In the genomic region with DNA sequence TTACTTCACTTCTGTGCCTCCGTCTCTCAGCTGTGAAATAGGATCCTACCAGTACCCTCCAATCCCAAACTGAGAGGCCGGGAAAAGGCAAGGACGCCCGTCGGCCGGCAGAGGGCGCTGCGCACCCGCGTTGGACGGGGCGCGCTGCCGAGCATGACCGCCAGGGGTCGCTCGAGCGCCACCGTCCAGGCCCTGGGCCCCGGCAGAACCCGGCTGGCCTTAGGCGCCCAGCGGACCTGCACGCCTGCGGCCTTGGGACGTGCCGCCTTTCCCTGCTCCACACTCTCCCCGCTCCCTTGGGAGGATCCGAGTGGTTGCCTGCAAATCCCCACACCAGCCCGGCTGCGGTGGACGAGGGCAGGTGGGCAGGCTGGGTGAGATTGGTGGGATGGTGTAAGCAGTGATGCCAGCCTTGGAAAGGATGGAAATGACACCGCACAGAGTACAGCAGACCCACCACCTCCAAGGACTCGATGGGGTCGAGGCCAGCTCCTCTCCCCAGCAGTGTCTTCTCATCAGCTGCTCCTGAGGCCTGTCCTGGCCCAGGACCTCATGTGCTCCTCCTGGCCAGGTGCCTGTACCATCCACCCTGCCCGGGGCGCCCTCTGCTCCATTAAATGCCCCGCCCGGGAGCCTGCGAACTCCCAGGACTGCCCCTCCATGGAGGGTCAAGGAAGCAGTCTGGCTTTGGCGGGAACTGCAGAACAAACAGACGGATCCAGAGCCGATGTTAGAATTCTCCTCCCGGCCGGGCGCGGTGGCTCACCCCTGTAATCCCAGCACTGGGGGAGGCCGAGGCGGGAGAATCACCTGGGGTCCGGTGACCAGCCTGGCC, we compare ENCODE assay signal across 1 cellular context.
A peak's percentile ranks its signal among the peaks of the same experiment; 100 is the strongest.
TF ChIP-seq lines count a peak whose summit lies in the region.

No MANE protein-coding gene starts in this region.

TF ChIP-seq in K562, 482 proteins besides CTCF, POLR2A, EP300 and RAD21 (continued from another document and continues in another):
- TF ChIP-seq, protein P1, sequence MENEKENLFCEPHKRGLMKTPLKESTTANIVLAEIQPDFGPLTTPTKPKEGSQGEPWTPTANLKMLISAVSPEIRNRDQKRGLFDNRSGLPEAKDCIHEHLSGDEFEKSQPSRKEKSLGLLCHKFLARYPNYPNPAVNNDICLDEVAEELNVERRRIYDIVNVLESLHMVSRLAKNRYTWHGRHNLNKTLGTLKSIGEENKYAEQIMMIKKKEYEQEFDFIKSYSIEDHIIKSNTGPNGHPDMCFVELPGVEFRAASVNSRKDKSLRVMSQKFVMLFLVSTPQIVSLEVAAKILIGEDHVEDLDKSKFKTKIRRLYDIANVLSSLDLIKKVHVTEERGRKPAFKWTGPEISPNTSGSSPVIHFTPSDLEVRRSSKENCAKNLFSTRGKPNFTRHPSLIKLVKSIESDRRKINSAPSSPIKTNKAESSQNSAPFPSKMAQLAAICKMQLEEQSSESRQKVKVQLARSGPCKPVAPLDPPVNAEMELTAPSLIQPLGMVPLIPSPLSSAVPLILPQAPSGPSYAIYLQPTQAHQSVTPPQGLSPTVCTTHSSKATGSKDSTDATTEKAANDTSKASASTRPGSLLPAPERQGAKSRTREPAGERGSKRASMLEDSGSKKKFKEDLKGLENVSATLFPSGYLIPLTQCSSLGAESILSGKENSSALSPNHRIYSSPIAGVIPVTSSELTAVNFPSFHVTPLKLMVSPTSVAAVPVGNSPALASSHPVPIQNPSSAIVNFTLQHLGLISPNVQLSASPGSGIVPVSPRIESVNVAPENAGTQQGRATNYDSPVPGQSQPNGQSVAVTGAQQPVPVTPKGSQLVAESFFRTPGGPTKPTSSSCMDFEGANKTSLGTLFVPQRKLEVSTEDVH (IDR thresholded peaks at IDR 0.05; ENCODE audit: low read depth, partially characterized antibody): no peak
- TF ChIP-seq CBX8 (IDR thresholded peaks at IDR 0.05; ENCODE audit: borderline replicate concordance, extremely low read depth, low read depth, low read length, poor library complexity, severe bottlenecking): no peak
- TF ChIP-seq COPS2 (conservative IDR thresholded peaks at IDR 0.05): no peak
- no peak for TF ChIP-seq ZNF146 (CRISPR knock-in tag; IDR thresholded peaks at IDR 0.05; ENCODE audit: unreplicated experiment)
- TF ChIP-seq ZNF263 (CRISPR knock-in tag; IDR thresholded peaks at IDR 0.05; ENCODE audit: borderline replicate concordance): no peak
- peak; percentile 29 for TF ChIP-seq TBP (optimal IDR thresholded peaks at IDR 0.05; ENCODE audit: low read depth, low read length)
- no peak for TF ChIP-seq SPI1 (IDR thresholded peaks at IDR 0.05; ENCODE audit: borderline replicate concordance, low read depth, low read length)
- TF ChIP-seq, protein P2, sequence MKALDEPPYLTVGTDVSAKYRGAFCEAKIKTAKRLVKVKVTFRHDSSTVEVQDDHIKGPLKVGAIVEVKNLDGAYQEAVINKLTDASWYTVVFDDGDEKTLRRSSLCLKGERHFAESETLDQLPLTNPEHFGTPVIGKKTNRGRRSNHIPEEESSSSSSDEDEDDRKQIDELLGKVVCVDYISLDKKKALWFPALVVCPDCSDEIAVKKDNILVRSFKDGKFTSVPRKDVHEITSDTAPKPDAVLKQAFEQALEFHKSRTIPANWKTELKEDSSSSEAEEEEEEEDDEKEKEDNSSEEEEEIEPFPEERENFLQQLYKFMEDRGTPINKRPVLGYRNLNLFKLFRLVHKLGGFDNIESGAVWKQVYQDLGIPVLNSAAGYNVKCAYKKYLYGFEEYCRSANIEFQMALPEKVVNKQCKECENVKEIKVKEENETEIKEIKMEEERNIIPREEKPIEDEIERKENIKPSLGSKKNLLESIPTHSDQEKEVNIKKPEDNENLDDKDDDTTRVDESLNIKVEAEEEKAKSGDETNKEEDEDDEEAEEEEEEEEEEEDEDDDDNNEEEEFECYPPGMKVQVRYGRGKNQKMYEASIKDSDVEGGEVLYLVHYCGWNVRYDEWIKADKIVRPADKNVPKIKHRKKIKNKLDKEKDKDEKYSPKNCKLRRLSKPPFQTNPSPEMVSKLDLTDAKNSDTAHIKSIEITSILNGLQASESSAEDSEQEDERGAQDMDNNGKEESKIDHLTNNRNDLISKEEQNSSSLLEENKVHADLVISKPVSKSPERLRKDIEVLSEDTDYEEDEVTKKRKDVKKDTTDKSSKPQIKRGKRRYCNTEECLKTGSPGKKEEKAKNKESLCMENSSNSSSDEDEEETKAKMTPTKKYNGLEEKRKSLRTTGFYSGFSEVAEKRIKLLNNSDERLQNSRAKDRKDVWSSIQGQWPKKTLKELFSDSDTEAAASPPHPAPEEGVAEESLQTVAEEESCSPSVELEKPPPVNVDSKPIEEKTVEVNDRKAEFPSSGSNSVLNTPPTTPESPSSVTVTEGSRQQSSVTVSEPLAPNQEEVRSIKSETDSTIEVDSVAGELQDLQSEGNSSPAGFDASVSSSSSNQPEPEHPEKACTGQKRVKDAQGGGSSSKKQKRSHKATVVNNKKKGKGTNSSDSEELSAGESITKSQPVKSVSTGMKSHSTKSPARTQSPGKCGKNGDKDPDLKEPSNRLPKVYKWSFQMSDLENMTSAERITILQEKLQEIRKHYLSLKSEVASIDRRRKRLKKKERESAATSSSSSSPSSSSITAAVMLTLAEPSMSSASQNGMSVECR (CRISPR knock-in tag; IDR thresholded peaks at IDR 0.05): no peak
- TF ChIP-seq RBM15 (IDR thresholded peaks at IDR 0.05; ENCODE audit: insufficient read depth, low read length): no peak
- no peak for TF ChIP-seq ZNF165 (CRISPR knock-in tag; IDR thresholded peaks at IDR 0.05; ENCODE audit: borderline replicate concordance)
- TF ChIP-seq ZBED1 (IDR thresholded peaks at IDR 0.05): no peak
- TF ChIP-seq DDX20 (tag; IDR thresholded peaks at IDR 0.05; ENCODE audit: low read depth): no peak
- no peak for TF ChIP-seq ZNF347 (CRISPR knock-in tag; IDR thresholded peaks at IDR 0.05; ENCODE audit: low read depth)
- TF ChIP-seq, protein P3, sequence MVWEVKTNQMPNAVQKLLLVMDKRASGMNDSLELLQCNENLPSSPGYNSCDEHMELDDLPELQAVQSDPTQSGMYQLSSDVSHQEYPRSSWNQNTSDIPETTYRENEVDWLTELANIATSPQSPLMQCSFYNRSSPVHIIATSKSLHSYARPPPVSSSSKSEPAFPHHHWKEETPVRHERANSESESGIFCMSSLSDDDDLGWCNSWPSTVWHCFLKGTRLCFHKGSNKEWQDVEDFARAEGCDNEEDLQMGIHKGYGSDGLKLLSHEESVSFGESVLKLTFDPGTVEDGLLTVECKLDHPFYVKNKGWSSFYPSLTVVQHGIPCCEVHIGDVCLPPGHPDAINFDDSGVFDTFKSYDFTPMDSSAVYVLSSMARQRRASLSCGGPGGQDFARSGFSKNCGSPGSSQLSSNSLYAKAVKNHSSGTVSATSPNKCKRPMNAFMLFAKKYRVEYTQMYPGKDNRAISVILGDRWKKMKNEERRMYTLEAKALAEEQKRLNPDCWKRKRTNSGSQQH (CRISPR knock-in tag; IDR thresholded peaks at IDR 0.05): no peak
- TF ChIP-seq ZNF75A (CRISPR knock-in tag; IDR thresholded peaks at IDR 0.05): no peak
- no peak for TF ChIP-seq MAFG (tag; conservative IDR thresholded peaks at IDR 0.05)
- TF ChIP-seq, protein P4, sequence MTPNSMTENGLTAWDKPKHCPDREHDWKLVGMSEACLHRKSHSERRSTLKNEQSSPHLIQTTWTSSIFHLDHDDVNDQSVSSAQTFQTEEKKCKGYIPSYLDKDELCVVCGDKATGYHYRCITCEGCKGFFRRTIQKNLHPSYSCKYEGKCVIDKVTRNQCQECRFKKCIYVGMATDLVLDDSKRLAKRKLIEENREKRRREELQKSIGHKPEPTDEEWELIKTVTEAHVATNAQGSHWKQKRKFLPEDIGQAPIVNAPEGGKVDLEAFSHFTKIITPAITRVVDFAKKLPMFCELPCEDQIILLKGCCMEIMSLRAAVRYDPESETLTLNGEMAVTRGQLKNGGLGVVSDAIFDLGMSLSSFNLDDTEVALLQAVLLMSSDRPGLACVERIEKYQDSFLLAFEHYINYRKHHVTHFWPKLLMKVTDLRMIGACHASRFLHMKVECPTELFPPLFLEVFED (CRISPR knock-in tag; conservative IDR thresholded peaks at IDR 0.05): no peak
- TF ChIP-seq NCOA4 (IDR thresholded peaks at IDR 0.05; ENCODE audit: partially characterized antibody): no peak
- no peak for TF ChIP-seq SMAD1 (IDR thresholded peaks at IDR 0.05; ENCODE audit: low read depth, low read length, partially characterized antibody)
- TF ChIP-seq BCOR (IDR thresholded peaks at IDR 0.05): no peak
- TF ChIP-seq KDM5B (IDR thresholded peaks at IDR 0.05; ENCODE audit: insufficient replicate concordance, low read depth, low read length): no peak
- no peak for TF ChIP-seq RHOXF2B (CRISPR knock-in tag; conservative IDR thresholded peaks at IDR 0.05)
- no peak for TF ChIP-seq NFXL1 (CRISPR knock-in tag; IDR thresholded peaks at IDR 0.05)
- TF ChIP-seq SMARCB1 (IDR thresholded peaks at IDR 0.05; ENCODE audit: insufficient read length, low read depth): no peak
- no peak for TF ChIP-seq ZKSCAN3 (CRISPR knock-in tag; IDR thresholded peaks at IDR 0.05)
- TF ChIP-seq ZFP1 (CRISPR knock-in tag; IDR thresholded peaks at IDR 0.05): no peak
- no peak; the same call in 1 of the 2 replicates for TF ChIP-seq BMI1 (IDR thresholded peaks at IDR 0.05; ENCODE audit: low read length)
- TF ChIP-seq, protein P5, sequence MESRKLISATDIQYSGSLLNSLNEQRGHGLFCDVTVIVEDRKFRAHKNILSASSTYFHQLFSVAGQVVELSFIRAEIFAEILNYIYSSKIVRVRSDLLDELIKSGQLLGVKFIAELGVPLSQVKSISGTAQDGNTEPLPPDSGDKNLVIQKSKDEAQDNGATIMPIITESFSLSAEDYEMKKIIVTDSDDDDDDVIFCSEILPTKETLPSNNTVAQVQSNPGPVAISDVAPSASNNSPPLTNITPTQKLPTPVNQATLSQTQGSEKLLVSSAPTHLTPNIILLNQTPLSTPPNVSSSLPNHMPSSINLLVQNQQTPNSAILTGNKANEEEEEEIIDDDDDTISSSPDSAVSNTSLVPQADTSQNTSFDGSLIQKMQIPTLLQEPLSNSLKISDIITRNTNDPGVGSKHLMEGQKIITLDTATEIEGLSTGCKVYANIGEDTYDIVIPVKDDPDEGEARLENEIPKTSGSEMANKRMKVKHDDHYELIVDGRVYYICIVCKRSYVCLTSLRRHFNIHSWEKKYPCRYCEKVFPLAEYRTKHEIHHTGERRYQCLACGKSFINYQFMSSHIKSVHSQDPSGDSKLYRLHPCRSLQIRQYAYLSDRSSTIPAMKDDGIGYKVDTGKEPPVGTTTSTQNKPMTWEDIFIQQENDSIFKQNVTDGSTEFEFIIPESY (CRISPR knock-in tag; IDR thresholded peaks at IDR 0.05): peak; percentile 87
- TF ChIP-seq ZNF174 (CRISPR knock-in tag; IDR thresholded peaks at IDR 0.05): no peak
- TF ChIP-seq, protein P6, sequence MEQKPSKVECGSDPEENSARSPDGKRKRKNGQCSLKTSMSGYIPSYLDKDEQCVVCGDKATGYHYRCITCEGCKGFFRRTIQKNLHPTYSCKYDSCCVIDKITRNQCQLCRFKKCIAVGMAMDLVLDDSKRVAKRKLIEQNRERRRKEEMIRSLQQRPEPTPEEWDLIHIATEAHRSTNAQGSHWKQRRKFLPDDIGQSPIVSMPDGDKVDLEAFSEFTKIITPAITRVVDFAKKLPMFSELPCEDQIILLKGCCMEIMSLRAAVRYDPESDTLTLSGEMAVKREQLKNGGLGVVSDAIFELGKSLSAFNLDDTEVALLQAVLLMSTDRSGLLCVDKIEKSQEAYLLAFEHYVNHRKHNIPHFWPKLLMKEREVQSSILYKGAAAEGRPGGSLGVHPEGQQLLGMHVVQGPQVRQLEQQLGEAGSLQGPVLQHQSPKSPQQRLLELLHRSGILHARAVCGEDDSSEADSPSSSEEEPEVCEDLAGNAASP (IDR thresholded peaks at IDR 0.05): no peak
- TF ChIP-seq TAF7 (tag; IDR thresholded peaks at IDR 0.05): no peak
- TF ChIP-seq XRCC3 (IDR thresholded peaks at IDR 0.05): no peak
- TF ChIP-seq JUND (IDR thresholded peaks at IDR 0.05; ENCODE audit: borderline replicate concordance, low read depth, low read length): peak; percentile 63
- no peak for TF ChIP-seq JUND (tag; IDR thresholded peaks at IDR 0.05; ENCODE audit: borderline replicate concordance, low read depth, low read length)
- no peak for TF ChIP-seq ZNF77 (CRISPR knock-in tag; IDR thresholded peaks at IDR 0.05)
- TF ChIP-seq, protein P7, sequence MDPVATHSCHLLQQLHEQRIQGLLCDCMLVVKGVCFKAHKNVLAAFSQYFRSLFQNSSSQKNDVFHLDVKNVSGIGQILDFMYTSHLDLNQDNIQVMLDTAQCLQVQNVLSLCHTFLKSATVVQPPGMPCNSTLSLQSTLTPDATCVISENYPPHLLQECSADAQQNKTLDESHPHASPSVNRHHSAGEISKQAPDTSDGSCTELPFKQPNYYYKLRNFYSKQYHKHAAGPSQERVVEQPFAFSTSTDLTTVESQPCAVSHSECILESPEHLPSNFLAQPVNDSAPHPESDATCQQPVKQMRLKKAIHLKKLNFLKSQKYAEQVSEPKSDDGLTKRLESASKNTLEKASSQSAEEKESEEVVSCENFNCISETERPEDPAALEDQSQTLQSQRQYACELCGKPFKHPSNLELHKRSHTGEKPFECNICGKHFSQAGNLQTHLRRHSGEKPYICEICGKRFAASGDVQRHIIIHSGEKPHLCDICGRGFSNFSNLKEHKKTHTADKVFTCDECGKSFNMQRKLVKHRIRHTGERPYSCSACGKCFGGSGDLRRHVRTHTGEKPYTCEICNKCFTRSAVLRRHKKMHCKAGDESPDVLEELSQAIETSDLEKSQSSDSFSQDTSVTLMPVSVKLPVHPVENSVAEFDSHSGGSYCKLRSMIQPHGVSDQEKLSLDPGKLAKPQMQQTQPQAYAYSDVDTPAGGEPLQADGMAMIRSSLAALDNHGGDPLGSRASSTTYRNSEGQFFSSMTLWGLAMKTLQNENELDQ (CRISPR knock-in tag; IDR thresholded peaks at IDR 0.05; ENCODE audit: borderline replicate concordance): no peak
- TF ChIP-seq SUPT5H (IDR thresholded peaks at IDR 0.05): no peak
- TF ChIP-seq RUNX1 (IDR thresholded peaks at IDR 0.05; ENCODE audit: low read depth): peak; percentile 48; the same call in 1 of the 2 replicates
- peak; percentile 46; the same call in 1 of the 2 replicates for TF ChIP-seq E2F3 (CRISPR knock-in tag; IDR thresholded peaks at IDR 0.05)
- TF ChIP-seq, protein P8, sequence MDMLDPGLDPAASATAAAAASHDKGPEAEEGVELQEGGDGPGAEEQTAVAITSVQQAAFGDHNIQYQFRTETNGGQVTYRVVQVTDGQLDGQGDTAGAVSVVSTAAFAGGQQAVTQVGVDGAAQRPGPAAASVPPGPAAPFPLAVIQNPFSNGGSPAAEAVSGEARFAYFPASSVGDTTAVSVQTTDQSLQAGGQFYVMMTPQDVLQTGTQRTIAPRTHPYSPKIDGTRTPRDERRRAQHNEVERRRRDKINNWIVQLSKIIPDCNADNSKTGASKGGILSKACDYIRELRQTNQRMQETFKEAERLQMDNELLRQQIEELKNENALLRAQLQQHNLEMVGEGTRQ (CRISPR knock-in tag; IDR thresholded peaks at IDR 0.05): no peak
- no peak for TF ChIP-seq ZNF830 (CRISPR knock-in tag; IDR thresholded peaks at IDR 0.05)
